3 cellular contexts compared by ENCODE assay signal in genomic region chr11:70808686-70809375, GRCh38.
"Had no signal": no experiment of that assay in that cellular context is flagged by ENCODE, and none has a peak within 500 bp of the region (broad histone marks: within the 10 kb centered on the region; RNA-seq: fewer than 3 reads in every experiment).

No MANE protein-coding gene starts in this region.

- ATAC-seq: GM12878 had no signal

- DNase-seq: GDM1, GF-D8 had no signal
